In genomic region chr6:52417675-52418111, GRCh38 we compare ENCODE assay signal across 9 cellular contexts. TPM values are rescaled to one million over a fixed set of nuclear protein-coding genes. Genes with fewer than 3 reads are reported as not detected.
DNase-seq lines count a peak whose midpoint lies in the region; ATAC-seq and TF ChIP-seq lines count a peak whose summit lies in the region.
"Had no signal": no experiment of that assay in that cellular context is flagged by ENCODE, and none has a peak within 500 bp of the region (broad histone marks: within the 10 kb centered on the region; RNA-seq: fewer than 3 reads in every experiment).

No MANE protein-coding gene starts in this region.

- H3K27ac Mint-ChIP-seq in mesothelial cell of epicardium = no peak overlapping the region
- H3K27ac Mint-ChIP-seq: IgD-negative memory B cell had no signal

- DNase-seq in AG20443 (ENCODE audit: low spot score) (peak; percentile 74), astrocyte of the spinal cord (ENCODE audit: low read depth, low spot score) (peak; percentile 77), kidney tubule cell (ENCODE audit: low spot score) (peak; percentile 17), mesothelial cell of epicardium (ENCODE audit: low spot score in 2 of 2, unreplicated experiment in 2 of 2) (no peak)
- no peak for DNase-seq in activated CD8-positive, alpha-beta memory T cell treated with anti-CD3 and anti-CD28 coated beads, Interleukin-2, amount 50 U/mL, for 4 hours
- no peak for DNase-seq in stimulated activated naive CD4-positive, alpha-beta T cell treated with Interleukin-2 at 50 U/mL for 16 hours (lab: John Stamatoyannopoulos, UW)

- H3K9me3 ChIP-seq in HUES64 (ENCODE audit: insufficient read depth, low read depth, low read length) = no peaks in the 10 kb centered on the region

- in situ Hi-C loops in astrocyte of the spinal cord (cut with HindIII; ENCODE audit: low sequenced_read_pairs) = no loop called here

- no peaks in the 10 kb centered on the region for H3K36me3 ChIP-seq in HUES64 (ENCODE audit: insufficient read depth, low read length)

- 86% methylated on average over 5 of the region's 5 CpGs for WGBS in HUES64

- H3K27ac ChIP-seq in HUES64 (ENCODE audit: low read depth, low read length) = no peak overlapping the region

- no peaks in the 10 kb centered on the region for H3K27me3 Mint-ChIP-seq in mesothelial cell of epicardium (ENCODE audit: low read depth)
- H3K27me3 Mint-ChIP-seq: IgD-negative memory B cell had no signal

- H3K4me1 ChIP-seq in HUES64 (ENCODE audit: insufficient read depth, low read length) = peaks cover 7% of the 10 kb centered on the region; the same call in 1 of the 2 replicates

- peaks cover 13% of the 10 kb centered on the region for H3K4me1 Mint-ChIP-seq in mesothelial cell of epicardium

- H3K9ac ChIP-seq in HUES64 (ENCODE audit: low read depth, low read length) = peak overlapping the region; percentile 54; the same call in 1 of the 2 replicates

- TF ChIP-seq CTCF in astrocyte of the spinal cord (IDR thresholded peaks at IDR 0.05; ENCODE audit: low read depth, low read length) = no peak
- TF ChIP-seq CTCF in mesothelial cell of epicardium (IDR thresholded peaks at IDR 0.05; ENCODE audit: unreplicated experiment) = no peak

- ATAC-seq in GM21515 (IDR thresholded peaks at IDR 0.05; ENCODE audit: unreplicated experiment) = no peak

- no peak overlapping the region for H3K4me3 Mint-ChIP-seq in mesothelial cell of epicardium

- H3K4me3 ChIP-seq in HUES64 (ENCODE audit: low read length) (no peak overlapping the region), astrocyte of the spinal cord (ENCODE audit: low read depth, low read length) (no peak overlapping the region)

- no peaks in the 10 kb centered on the region for H3K36me3 Mint-ChIP-seq in mesothelial cell of epicardium
- H3K36me3 Mint-ChIP-seq: IgD-negative memory B cell had no signal

- H3K9me3 Mint-ChIP-seq in mesothelial cell of epicardium = no peaks in the 10 kb centered on the region
- H3K9me3 Mint-ChIP-seq: IgD-negative memory B cell had no signal

- H3K27me3 ChIP-seq in HUES64 (ENCODE audit: insufficient read depth, low read length) = no peaks in the 10 kb centered on the region

RNA-seq across cellular contexts. Expression of gene EFHC1, which starts 2.4 kb away (rescaled TPM):
- polyA plus RNA-seq in HUES64 (2013, experiment 1 of 2) = 17.0 TPM
- polyA plus RNA-seq in HUES64 (2013, experiment 2 of 2) = 21.8 TPM
- 33.0 to 36.1 TPM (median 34.4 TPM) in 3 replicates for total RNA-seq in mesothelial cell of epicardium

RNA-seq across cellular contexts. Expression of gene PAQR8, which starts 55.7 kb away (rescaled TPM):
- polyA plus RNA-seq in HUES64 (2013, experiment 1 of 2) = 5.4 TPM
- polyA plus RNA-seq in HUES64 (2013, experiment 2 of 2) = 7.7 TPM
- 9.5 to 9.7 TPM (median 9.5 TPM) in 3 replicates for total RNA-seq in mesothelial cell of epicardium

Comparison
In these comparisons a context has a peak if more than half of its experiments do, and no peak if none do; other contexts are left out.
1. DNase-seq: peak in AG20443 (single experiment), astrocyte of the spinal cord (single experiment) and kidney tubule cell (single experiment); none in activated CD8-positive, alpha-beta memory T cell treated with anti-CD3 and anti-CD28 coated beads, Interleukin-2, amount 50 U/mL, for 4 hours (single experiment), mesothelial cell of epicardium (0 of 2) and stimulated activated naive CD4-positive, alpha-beta T cell treated with Interleukin-2 at 50 U/mL for 16 hours (single experiment).